In the genomic region with DNA sequence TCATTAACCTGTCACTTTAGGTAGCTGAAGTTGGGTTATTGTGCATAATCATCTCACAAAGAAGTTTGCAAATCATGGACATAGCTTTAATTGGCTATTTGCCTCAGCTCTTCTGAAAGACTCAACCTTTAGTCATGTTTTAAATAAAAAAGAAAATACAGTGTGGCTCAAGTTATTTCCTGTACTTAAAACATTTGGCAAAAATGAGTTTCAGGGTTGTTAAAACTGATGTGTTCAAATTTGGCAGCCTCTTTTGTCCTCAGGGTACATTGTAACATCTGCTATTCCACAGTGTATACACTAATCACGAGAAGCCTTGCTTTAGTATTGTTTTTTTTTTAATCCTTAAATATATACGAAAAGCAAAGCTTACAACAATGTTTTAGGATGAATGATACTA, we compare ENCODE assay signal across 23 cellular contexts. TPM values are rescaled to one million over a fixed set of nuclear protein-coding genes. Genes with fewer than 3 reads are reported as not detected.
DNase-seq lines count a peak whose midpoint lies in the region; ATAC-seq and TF ChIP-seq lines count a peak whose summit lies in the region.
"Had no signal": no experiment of that assay in that cellular context is flagged by ENCODE, and none has a peak within 500 bp of the region (broad histone marks: within the 10 kb centered on the region; RNA-seq: fewer than 3 reads in every experiment).

No MANE protein-coding gene starts in this region.

- no peak overlapping the region for H3K4me3 ChIP-seq in cardiac fibroblast (replicated peaks in 1 of 2; ENCODE audit: low read depth in 2 of 2, low read length in 2 of 2)
- H3K4me3 ChIP-seq: GM12878, heart left ventricle, lower lobe of right lung, ovary, right lobe of liver, SJSA1 had no signal

- TF ChIP-seq CTCF in cardiac fibroblast (IDR thresholded peaks at IDR 0.05; ENCODE audit: low read depth, low read length), result no peak

- DNase-seq in AG20443 (ENCODE audit: low spot score), result peak; percentile 21
- DNase-seq in M059J (ENCODE audit: low read depth), result peak; percentile 74
- peak; percentile 43 to 58 for DNase-seq in cardiac fibroblast (ENCODE audit: low read depth in 2 of 2)
- DNase-seq in foreskin melanocyte, result peak; percentile 42
- no peak for DNase-seq in activated T-cell treated with anti-CD3 and anti-CD28 coated beads, Interleukin-2, amount 50 U/mL, for 48 hours
- DNase-seq in stimulated activated CD4-positive, alpha-beta T cell treated with anti-CD3 and anti-CD28 coated beads, Interleukin-4, amount 100 ng/mL, for 1 hour, result no peak
- no peak for DNase-seq in stimulated activated naive CD8-positive, alpha-beta T cell treated with anti-CD3 and anti-CD28 coated beads, Interleukin-15, Interleukin-2, amounts not matched to agents 100 U/mL and 50 U/mL, for 24 hours
- DNase-seq: activated CD8-positive, alpha-beta memory T cell treated with anti-CD3 and anti-CD28 coated beads, Interleukin-2, amount 10 ng/mL, durations not matched to agents 7 days and 5 days; activated gamma-delta T cell; AML-193; anterior cingulate cortex; Caco-2; heart left ventricle; KBM-7; lower lobe of right lung; NCI-H1105; NCI-H526 treated with DMSO at 0.1 percent for 48 hours; ovary; right lobe of liver; stimulated activated CD4-positive, alpha-beta T cell treated with anti-CD3 and anti-CD28 coated beads, Interleukin-1b, Interleukin-23, amount 100 ng/mL, for 48 hours had no signal

- ATAC-seq in GM21723 (IDR thresholded peaks at IDR 0.05; ENCODE audit: unreplicated experiment), result no peak
- no peak for ATAC-seq in stimulated activated naive CD8-positive, alpha-beta T cell treated with anti-CD3 and anti-CD28 coated beads, Interleukin-15, Interleukin-2, amounts not matched to agents 100 U/mL and 50 U/mL, for 24 hours
- ATAC-seq: activated CD8-positive, alpha-beta memory T cell treated with anti-CD3 and anti-CD28 coated beads, Interleukin-2, amount 10 ng/mL, durations not matched to agents 7 days and 5 days; GM12878; heart left ventricle; lower lobe of right lung had no signal

RNA-seq across cellular contexts. Expression of a gene that starts 31.5 kb away (rescaled TPM):
- total RNA-seq in M059J (2014; rRNA removed; shearing (Covaris generic)), result 2.6 and 3.7 TPM in 2 replicates

Comparison
In these comparisons a context has a peak if more than half of its experiments do, and no peak if none do; other contexts are left out.
1. DNase-seq: peak in AG20443 (single experiment), M059J (single experiment), cardiac fibroblast (2 of 2) and foreskin melanocyte (single experiment); none in activated T-cell treated with anti-CD3 and anti-CD28 coated beads, Interleukin-2, amount 50 U/mL, for 48 hours (0 of 2), stimulated activated CD4-positive, alpha-beta T cell treated with anti-CD3 and anti-CD28 coated beads, Interleukin-4, amount 100 ng/mL, for 1 hour (single experiment) and stimulated activated naive CD8-positive, alpha-beta T cell treated with anti-CD3 and anti-CD28 coated beads, Interleukin-15, Interleukin-2, amounts not matched to agents 100 U/mL and 50 U/mL, for 24 hours (single experiment).